ENCODE assay signal across 7 cellular contexts in the genomic region with DNA sequence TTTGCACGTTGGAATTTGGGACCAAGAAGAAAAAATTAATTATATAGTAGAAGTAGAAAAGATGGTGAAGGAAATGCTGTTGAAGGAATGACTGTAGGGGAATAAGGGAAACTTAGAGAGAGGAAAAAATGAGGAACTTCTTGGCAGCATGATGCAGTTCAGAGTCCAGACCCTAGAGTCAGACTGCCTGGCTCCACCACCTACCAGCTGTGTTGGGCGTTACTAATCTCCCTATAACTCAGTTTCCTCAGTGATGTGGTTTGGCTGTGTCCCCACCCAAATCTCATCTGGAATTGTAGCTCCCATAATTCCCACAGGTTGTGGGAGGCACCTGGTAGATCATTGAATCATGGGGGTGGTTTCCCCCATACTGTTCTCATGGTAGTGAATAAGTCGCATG. TPM values are rescaled to one million over a fixed set of nuclear protein-coding genes. Genes with fewer than 3 reads are reported as not detected.
"Had no signal": no experiment of that assay in that cellular context is flagged by ENCODE, and none has a peak within 500 bp of the region (broad histone marks: within the 10 kb centered on the region; RNA-seq: fewer than 3 reads in every experiment).

No MANE protein-coding gene starts in this region.

- H3K27ac Mint-ChIP-seq: GM23338, IgD-negative memory B cell had no signal

- DNase-seq: H9, HCEC 1CT had no signal

- ATAC-seq: GM23338, HepG2 had no signal

- H3K4me3 Mint-ChIP-seq: GM23338, H9, IgD-negative memory B cell had no signal

- H3K4me1 Mint-ChIP-seq: GM23338, H9 had no signal

- H3K27me3 Mint-ChIP-seq: IgD-negative memory B cell had no signal

RNA-seq across cellular contexts. Expression of gene SELP, which starts 1.3 kb away (rescaled TPM):
- total RNA-seq: GM23338, H1, H9, HepG2, HT1080 had no signal

RNA-seq across cellular contexts. Expression of gene F5, which starts 45.0 kb away (rescaled TPM):
- total RNA-seq: GM23338, HT1080 had no signal
